Comparison of ENCODE assay signal across 2 cellular contexts in the genomic region with DNA sequence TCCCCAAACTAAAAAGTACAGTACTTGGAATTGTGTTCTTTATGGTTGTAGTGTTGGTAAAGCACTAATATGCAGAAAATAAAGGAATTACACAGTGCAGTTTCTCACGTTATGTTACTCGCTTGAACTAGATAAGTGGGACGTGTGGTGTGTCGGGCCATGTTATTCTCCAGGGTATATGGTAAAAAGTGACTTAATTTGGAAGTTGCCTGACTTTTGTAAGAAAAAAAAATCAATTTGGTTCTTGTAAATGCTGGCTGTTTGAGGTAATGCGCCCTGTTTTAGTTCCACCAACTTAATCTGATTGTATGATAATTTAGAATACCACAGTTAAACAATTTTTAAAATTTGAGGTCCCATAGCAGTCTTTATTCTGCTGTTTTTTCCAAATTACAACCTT.
TF ChIP-seq lines count a peak whose summit lies in the region.

No MANE protein-coding gene starts in this region.

TF ChIP-seq in HCT116, 20 proteins besides CTCF, POLR2A, EP300 and RAD21:
- TF ChIP-seq, protein P1, sequence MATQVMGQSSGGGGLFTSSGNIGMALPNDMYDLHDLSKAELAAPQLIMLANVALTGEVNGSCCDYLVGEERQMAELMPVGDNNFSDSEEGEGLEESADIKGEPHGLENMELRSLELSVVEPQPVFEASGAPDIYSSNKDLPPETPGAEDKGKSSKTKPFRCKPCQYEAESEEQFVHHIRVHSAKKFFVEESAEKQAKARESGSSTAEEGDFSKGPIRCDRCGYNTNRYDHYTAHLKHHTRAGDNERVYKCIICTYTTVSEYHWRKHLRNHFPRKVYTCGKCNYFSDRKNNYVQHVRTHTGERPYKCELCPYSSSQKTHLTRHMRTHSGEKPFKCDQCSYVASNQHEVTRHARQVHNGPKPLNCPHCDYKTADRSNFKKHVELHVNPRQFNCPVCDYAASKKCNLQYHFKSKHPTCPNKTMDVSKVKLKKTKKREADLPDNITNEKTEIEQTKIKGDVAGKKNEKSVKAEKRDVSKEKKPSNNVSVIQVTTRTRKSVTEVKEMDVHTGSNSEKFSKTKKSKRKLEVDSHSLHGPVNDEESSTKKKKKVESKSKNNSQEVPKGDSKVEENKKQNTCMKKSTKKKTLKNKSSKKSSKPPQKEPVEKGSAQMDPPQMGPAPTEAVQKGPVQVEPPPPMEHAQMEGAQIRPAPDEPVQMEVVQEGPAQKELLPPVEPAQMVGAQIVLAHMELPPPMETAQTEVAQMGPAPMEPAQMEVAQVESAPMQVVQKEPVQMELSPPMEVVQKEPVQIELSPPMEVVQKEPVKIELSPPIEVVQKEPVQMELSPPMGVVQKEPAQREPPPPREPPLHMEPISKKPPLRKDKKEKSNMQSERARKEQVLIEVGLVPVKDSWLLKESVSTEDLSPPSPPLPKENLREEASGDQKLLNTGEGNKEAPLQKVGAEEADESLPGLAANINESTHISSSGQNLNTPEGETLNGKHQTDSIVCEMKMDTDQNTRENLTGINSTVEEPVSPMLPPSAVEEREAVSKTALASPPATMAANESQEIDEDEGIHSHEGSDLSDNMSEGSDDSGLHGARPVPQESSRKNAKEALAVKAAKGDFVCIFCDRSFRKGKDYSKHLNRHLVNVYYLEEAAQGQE (IDR thresholded peaks at IDR 0.05; ENCODE audit: low read depth) = no peak
- TF ChIP-seq, protein P2, sequence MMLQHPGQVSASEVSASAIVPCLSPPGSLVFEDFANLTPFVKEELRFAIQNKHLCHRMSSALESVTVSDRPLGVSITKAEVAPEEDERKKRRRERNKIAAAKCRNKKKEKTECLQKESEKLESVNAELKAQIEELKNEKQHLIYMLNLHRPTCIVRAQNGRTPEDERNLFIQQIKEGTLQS (IDR thresholded peaks at IDR 0.05) = no peak
- no peak for TF ChIP-seq ZFX (IDR thresholded peaks at IDR 0.05)
- TF ChIP-seq SIN3A (IDR thresholded peaks at IDR 0.05; ENCODE audit: low read depth) = no peak
- TF ChIP-seq YY1 (IDR thresholded peaks at IDR 0.05; ENCODE audit: extremely low read depth, insufficient replicate concordance, low read depth, low read length) = no peak
- TF ChIP-seq POLR2AphosphoS5 (IDR thresholded peaks at IDR 0.05; ENCODE audit: low read depth, low read length) = no peak
- no peak for TF ChIP-seq CBX3 (IDR thresholded peaks at IDR 0.05; ENCODE audit: low read depth)

TF ChIP-seq in GM12878, 131 proteins besides CTCF, POLR2A, EP300 and RAD21:
- no peak for TF ChIP-seq RAD51 (IDR thresholded peaks at IDR 0.05)
- no peak for TF ChIP-seq SIX5 (IDR thresholded peaks at IDR 0.05; ENCODE audit: low read depth, low read length, severe bottlenecking)
- no peak for TF ChIP-seq RUNX3 (IDR thresholded peaks at IDR 0.05; ENCODE audit: low read length)
- TF ChIP-seq CBX5 (IDR thresholded peaks at IDR 0.05; ENCODE audit: low read depth) = no peak
- TF ChIP-seq TCF12 (IDR thresholded peaks at IDR 0.05; ENCODE audit: low read depth, low read length) = no peak
- no peak for TF ChIP-seq JUND (IDR thresholded peaks at IDR 0.05; ENCODE audit: low read depth, low read length)
- TF ChIP-seq, protein P3, sequence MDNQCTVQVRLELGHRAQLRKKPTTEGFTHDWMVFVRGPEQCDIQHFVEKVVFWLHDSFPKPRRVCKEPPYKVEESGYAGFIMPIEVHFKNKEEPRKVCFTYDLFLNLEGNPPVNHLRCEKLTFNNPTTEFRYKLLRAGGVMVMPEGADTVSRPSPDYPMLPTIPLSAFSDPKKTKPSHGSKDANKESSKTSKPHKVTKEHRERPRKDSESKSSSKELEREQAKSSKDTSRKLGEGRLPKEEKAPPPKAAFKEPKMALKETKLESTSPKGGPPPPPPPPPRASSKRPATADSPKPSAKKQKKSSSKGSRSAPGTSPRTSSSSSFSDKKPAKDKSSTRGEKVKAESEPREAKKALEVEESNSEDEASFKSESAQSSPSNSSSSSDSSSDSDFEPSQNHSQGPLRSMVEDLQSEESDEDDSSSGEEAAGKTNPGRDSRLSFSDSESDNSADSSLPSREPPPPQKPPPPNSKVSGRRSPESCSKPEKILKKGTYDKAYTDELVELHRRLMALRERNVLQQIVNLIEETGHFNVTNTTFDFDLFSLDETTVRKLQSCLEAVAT (IDR thresholded peaks at IDR 0.05) = no peak
- no peak for TF ChIP-seq ZSCAN29 (IDR thresholded peaks at IDR 0.05)
- TF ChIP-seq STAT1 (conservative IDR thresholded peaks at IDR 0.05) = no peak
- no peak for TF ChIP-seq SUPT20H (IDR thresholded peaks at IDR 0.05; ENCODE audit: borderline replicate concordance, control insufficient read depth, low read depth, low read length)
- no peak for TF ChIP-seq MEF2B (IDR thresholded peaks at IDR 0.05; ENCODE audit: partially characterized antibody, poor library complexity, severe bottlenecking)
- no peak for TF ChIP-seq POLR2AphosphoS2 (IDR thresholded peaks at IDR 0.05; ENCODE audit: low read depth, low read length)
- TF ChIP-seq TARDBP (IDR thresholded peaks at IDR 0.05; ENCODE audit: borderline replicate concordance) = no peak
- no peak for TF ChIP-seq ZNF384 (IDR thresholded peaks at IDR 0.05; ENCODE audit: borderline replicate concordance, low read depth, low read length)
- TF ChIP-seq SREBF2 (IDR thresholded peaks at IDR 0.05; ENCODE audit: low read length) = no peak
- TF ChIP-seq, protein P4, sequence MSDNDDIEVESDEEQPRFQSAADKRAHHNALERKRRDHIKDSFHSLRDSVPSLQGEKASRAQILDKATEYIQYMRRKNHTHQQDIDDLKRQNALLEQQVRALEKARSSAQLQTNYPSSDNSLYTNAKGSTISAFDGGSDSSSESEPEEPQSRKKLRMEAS (IDR thresholded peaks at IDR 0.05; ENCODE audit: low read depth, low read length) = no peak
- TF ChIP-seq RFX5 (IDR thresholded peaks at IDR 0.05; ENCODE audit: low read depth, low read length) = no peak
